Comparison of ENCODE assay signal across 9 cellular contexts in the genomic region with DNA sequence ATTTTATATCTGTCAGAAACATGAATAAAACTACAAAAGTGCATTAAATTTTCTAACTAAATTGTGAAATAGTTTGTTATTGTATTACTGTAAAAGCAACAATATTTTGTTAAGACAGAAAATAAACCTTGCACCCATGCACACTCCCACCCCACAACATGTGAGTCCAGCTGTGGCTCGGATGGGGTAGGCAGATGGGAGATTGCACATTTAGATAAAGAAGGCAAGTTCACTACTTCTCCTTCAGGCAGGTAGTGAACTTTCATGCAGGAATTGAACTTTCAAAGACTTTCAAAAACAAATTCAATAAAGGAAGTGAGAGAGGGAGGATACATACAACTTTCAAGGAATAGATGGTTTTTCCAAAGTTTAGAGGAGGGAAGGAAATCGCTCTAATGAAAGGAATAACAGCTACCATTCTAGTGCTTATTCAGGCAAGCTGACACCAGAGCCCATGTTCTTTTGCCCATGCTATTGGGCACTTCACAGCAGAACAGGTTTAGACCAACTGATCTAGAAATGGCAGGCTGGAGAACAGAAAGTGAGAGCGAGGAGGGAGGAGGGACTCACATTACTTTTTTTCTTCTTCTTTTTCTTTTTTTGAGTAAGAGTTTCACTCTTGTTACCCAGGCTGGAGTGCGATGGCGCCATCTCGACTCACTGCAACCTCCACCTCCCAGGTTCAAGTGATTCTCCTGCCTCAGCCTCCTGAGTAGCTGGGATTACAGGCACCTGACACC. TPM values are rescaled to one million over a fixed set of nuclear protein-coding genes. Genes with fewer than 3 reads are reported as not detected.
DNase-seq lines count a peak whose midpoint lies in the region; ATAC-seq and TF ChIP-seq lines count a peak whose summit lies in the region.
"Had no signal": no experiment of that assay in that cellular context is flagged by ENCODE, and none has a peak within 500 bp of the region (broad histone marks: within the 10 kb centered on the region; RNA-seq: fewer than 3 reads in every experiment).

No MANE protein-coding gene starts in this region.

- TF ChIP-seq CTCF in GM10248 (IDR thresholded peaks at IDR 0.05; ENCODE audit: control extremely low read depth, extremely low read depth, low read depth, missing control alignments) (no peak), H9 (conservative IDR thresholded peaks at IDR 0.05) (no peak), spleen (IDR thresholded peaks at IDR 0.05 in 8 of 11, conservative IDR thresholded peaks at IDR 0.05 in 3 of 11) (no peak)

- H2BK12ac ChIP-seq in H9 (ENCODE audit: insufficient read length, low read depth, low read length), result no peak overlapping the region

- H2BK120ac ChIP-seq in H9 (ENCODE audit: low read depth, low read length, poor library complexity, severe bottlenecking), result no peak overlapping the region

- H3K36me3 Mint-ChIP-seq in H9 (ENCODE audit: insufficient read depth in 1 of 3, low read depth in 3 of 3), result no peaks in the 10 kb centered on the region; a peak in 1 of 7 replicates

- CTCF ChIA-PET in GM10248 (lab: Yijun Ruan, JAX), result interaction anchor here (1.0 to 2.4 kb wide), 8 partner anchors 8 to 127 kb away, joined by 3 to 8 read pairs (median 4); no protein-coding TSS in a partner anchor

- no peak overlapping the region for H3K14ac ChIP-seq in H9 (ENCODE audit: insufficient read depth, low read length)

- no peaks in the 10 kb centered on the region for H3K79me2 ChIP-seq in H9 (ENCODE audit: insufficient read depth, low read length)

- no peak overlapping the region for H3K27ac ChIP-seq in H9 (ENCODE audit: insufficient read length, low read depth, low read length)
- H3K27ac ChIP-seq in spleen, result peak overlapping the region in 4 of 8 donors; percentile 15 to 25 (median 21)

- no peaks in the 10 kb centered on the region for H4K20me1 ChIP-seq in H9 (ENCODE audit: control insufficient read depth, insufficient read depth, insufficient read length)

- TF ChIP-seq POLR2A in spleen (IDR thresholded peaks at IDR 0.05), result no peak

- no peak overlapping the region for H3K4me3 ChIP-seq in spleen

- no CpG with 5 or more reads among the region's 6 CpGs for WGBS in H9 (ENCODE audit: extremely low coverage, insufficient read length, low lambda C conversion rate)
- 51 to 70% (median 56%) methylated on average over 4 to 6 of the region's 6 CpGs for WGBS in spleen, 5 donors

- no peak overlapping the region for H4K5ac ChIP-seq in H9 (ENCODE audit: insufficient read length, low read depth, low read length)

- peak; percentile 23 for ATAC-seq in GM19035 (IDR thresholded peaks at IDR 0.05; ENCODE audit: unreplicated experiment)
- ATAC-seq in HG02885 (IDR thresholded peaks at IDR 0.05; ENCODE audit: poor library complexity, unreplicated experiment), result peak; percentile 37

- H2BK5ac ChIP-seq in H9 (ENCODE audit: insufficient read length, low read length), result no peak overlapping the region

- no peak overlapping the region for H3K4me2 ChIP-seq in H9 (ENCODE audit: insufficient read depth, insufficient read length, low read length)

- POLR2A ChIA-PET in GM10248 (lab: Yijun Ruan, JAX), result interaction anchor here (0.6 to 0.7 kb wide), 2 partner anchors 169 to 442 kb away, joined by 3 to 6 read pairs; no protein-coding TSS in a partner anchor

- peaks cover 20 to 24% of the 10 kb centered on the region in 2 experiments for H3K4me1 Mint-ChIP-seq in H9

- H3K79me1 ChIP-seq in H9 (ENCODE audit: insufficient read depth, low read depth, low read length, poor library complexity, severe bottlenecking), result no peaks in the 10 kb centered on the region

- H3K9me3 ChIP-seq in H9 (ENCODE audit: control insufficient read depth, low read depth, low read length), result no peaks in the 10 kb centered on the region
- no peaks in the 10 kb centered on the region for H3K9me3 ChIP-seq in spleen

- H3K18ac ChIP-seq in H9 (ENCODE audit: insufficient read length, low read depth, low read length), result no peak overlapping the region

- H3K9me3 Mint-ChIP-seq in H9, result no peaks in the 10 kb centered on the region

- H2BK20ac ChIP-seq in H9 (ENCODE audit: low read depth, low read length, poor library complexity, severe bottlenecking), result no peak overlapping the region

- no peaks in the 10 kb centered on the region for H3K36me3 ChIP-seq in spleen

- no peak overlapping the region for H2AK5ac ChIP-seq in H9 (ENCODE audit: insufficient read length, low read length)

- H2BK15ac ChIP-seq in H9 (ENCODE audit: low read depth, low read length), result no peak overlapping the region

- H3K27me3 Mint-ChIP-seq in H9 (ENCODE audit: low read depth), result peaks cover 84% of the 10 kb centered on the region

- peaks cover 14% of the 10 kb centered on the region for H3K23me2 ChIP-seq in H9 (ENCODE audit: insufficient read length, low read depth, low read length, poor library complexity, severe bottlenecking)

- H3K27ac Mint-ChIP-seq in H9, result no peak overlapping the region

- no peak overlapping the region for H4K8ac ChIP-seq in H9 (replicated peaks; ENCODE audit: insufficient read length, low read depth, low read length)

- H3K27me3 ChIP-seq in H9 (ENCODE audit: insufficient read depth, low read length), result peaks cover 31% of the 10 kb centered on the region
- H3K27me3 ChIP-seq in spleen (replicated peaks in 1 of 7), result no peaks in the 10 kb centered on the region

- no peak overlapping the region for H3K4me3 Mint-ChIP-seq in H9

- H3K4me1 ChIP-seq in H9 (ENCODE audit: insufficient read depth, low read length) (peaks cover 2% of the 10 kb centered on the region; the same call in 1 of the 2 replicates), spleen (peaks cover 10 to 41% (median 26%) of the 10 kb centered on the region in 6 donors)

- no peak overlapping the region for H3K56ac ChIP-seq in H9 (ENCODE audit: insufficient read length, low read depth, low read length)

- intact Hi-C loops in spleen (cut with DNase I; ENCODE audit: low total_unique reads), result no loop called here

- no peak overlapping the region for H4K91ac ChIP-seq in H9 (ENCODE audit: insufficient read length, low read depth, low read length)

- no peak overlapping the region for H3K4ac ChIP-seq in H9 (ENCODE audit: low read depth, low read length)

- no peak overlapping the region for H3T11ph ChIP-seq in H9 (ENCODE audit: low read length)

- no peak overlapping the region for H3K23ac ChIP-seq in H9 (ENCODE audit: insufficient read length, low read depth, low read length)

- no peak overlapping the region for H3K9ac ChIP-seq in H9 (ENCODE audit: extremely low read depth, insufficient read length, low read length)

- peak; percentile 73 for DNase-seq in GM10248 (ENCODE audit: extremely low spot score)
- DNase-seq in NOMO-1 treated with DMSO at 0.1 percent for 48 hours (lab: John Stamatoyannopoulos, UW; ENCODE audit: unreplicated experiment), result peak; percentile 63
- DNase-seq in H9, result no peak
- no peak for DNase-seq in T-helper 9 cell
- no peak for DNase-seq in central memory CD4-positive, alpha-beta T cell
- DNase-seq in spleen, result no peak
- DNase-seq: DMS79 had no signal

- H2AFZ ChIP-seq in H9 (ENCODE audit: low read length), result no peak overlapping the region

RNA-seq across cellular contexts. Expression of gene SF3B5, which starts 28.5 kb away (rescaled TPM):
- 145 and 149 TPM in 2 replicates for total RNA-seq in H9 (2021)
- 100 to 1,000 TPM in 3 of 7 donors, 10 to 100 TPM in 4; 80.1 to 153 (median 89.6) TPM for total RNA-seq in spleen
- polyA plus RNA-seq in spleen, result 100 to 1,000 TPM; 172 to 236 (median 189) TPM

RNA-seq across cellular contexts. Expression of gene PLAGL1, which starts 58.9 kb away (rescaled TPM):
- 1.6 and 1.9 TPM in 2 replicates for total RNA-seq in H9 (2021)
- 10 to 100 TPM; 20.4 to 34.4 (median 27.9) TPM for total RNA-seq in spleen
- 10 to 100 TPM in 1 of 3 donors, 1 to 10 TPM in 2; 7.1 to 12.2 (median 9.7) TPM for polyA plus RNA-seq in spleen

Comparison
In these comparisons a context has a peak if more than half of its experiments do, and no peak if none do; other contexts are left out.
1. DNase-seq: peak in GM10248 (single experiment) and NOMO-1 treated with DMSO at 0.1 percent for 48 hours (single experiment); none in H9 (single experiment), T-helper 9 cell (single experiment), central memory CD4-positive, alpha-beta T cell (single experiment) and spleen (single experiment).